10 cellular contexts compared by ENCODE assay signal in the genomic region with DNA sequence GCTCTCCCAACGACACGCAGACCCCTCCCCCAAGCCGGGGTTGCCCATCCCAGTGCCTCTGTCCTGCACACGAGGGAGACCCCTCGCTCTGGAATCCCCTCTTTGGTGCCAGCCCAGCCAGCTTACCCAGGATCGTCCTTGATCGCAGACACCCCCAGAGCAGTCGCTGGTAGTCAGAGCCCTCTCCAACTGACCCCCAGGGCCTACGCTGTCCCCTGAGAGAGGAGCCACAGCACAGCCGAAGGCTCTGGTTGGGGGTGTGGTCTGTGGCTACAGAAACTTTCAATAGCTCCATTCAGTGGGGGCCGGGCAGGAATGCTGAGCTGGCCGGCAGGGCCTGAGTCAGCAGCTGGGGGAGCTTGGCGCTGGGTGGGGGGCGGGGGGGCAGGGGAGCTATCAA. TPM values are rescaled to one million over a fixed set of nuclear protein-coding genes. Genes with fewer than 3 reads are reported as not detected.
DNase-seq lines count a peak whose midpoint lies in the region; FAIRE-seq and TF ChIP-seq lines count a peak whose summit lies in the region.
"Had no signal": no experiment of that assay in that cellular context is flagged by ENCODE, and none has a peak within 500 bp of the region (broad histone marks: within the 10 kb centered on the region; RNA-seq: fewer than 3 reads in every experiment).

A gene with protein sequence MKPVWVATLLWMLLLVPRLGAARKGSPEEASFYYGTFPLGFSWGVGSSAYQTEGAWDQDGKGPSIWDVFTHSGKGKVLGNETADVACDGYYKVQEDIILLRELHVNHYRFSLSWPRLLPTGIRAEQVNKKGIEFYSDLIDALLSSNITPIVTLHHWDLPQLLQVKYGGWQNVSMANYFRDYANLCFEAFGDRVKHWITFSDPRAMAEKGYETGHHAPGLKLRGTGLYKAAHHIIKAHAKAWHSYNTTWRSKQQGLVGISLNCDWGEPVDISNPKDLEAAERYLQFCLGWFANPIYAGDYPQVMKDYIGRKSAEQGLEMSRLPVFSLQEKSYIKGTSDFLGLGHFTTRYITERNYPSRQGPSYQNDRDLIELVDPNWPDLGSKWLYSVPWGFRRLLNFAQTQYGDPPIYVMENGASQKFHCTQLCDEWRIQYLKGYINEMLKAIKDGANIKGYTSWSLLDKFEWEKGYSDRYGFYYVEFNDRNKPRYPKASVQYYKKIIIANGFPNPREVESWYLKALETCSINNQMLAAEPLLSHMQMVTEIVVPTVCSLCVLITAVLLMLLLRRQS (minus strand): TSS at position 268 of the 400 bp plus-strand sequence. CDS start 633 bp downstream, outside the sequence.

- peak within 1 kb of the TSS in 1 of 2 experiments; percentile 24; a peak in 1 of 4 replicates for H3K4me3 ChIP-seq in SK-N-SH (ENCODE audit: low read depth in 2 of 2, low read length in 1 of 2)

- peak; percentile 57 for DNase-seq in H54 (ENCODE audit: insufficient read length, low spot score)
- no peak for DNase-seq in SK-N-SH
- peak; percentile 57 for DNase-seq in glomerular visceral epithelial cell (ENCODE audit: extremely low spot score)
- peak; percentile 46 for DNase-seq in renal cortical epithelial cell (ENCODE audit: low read depth)
- no peak for DNase-seq in dermis blood vessel endothelial cell
- DNase-seq in HuH-7 (ENCODE audit: low spot score): no peak
- DNase-seq in NCI-H187 (lab: John Stamatoyannopoulos, UW): no peak
- DNase-seq in mucosa of gallbladder (ENCODE audit: low spot score): no peak
- DNase-seq: WERI-Rb-1 had no signal

- H3K27me3 ChIP-seq in SK-N-SH (ENCODE audit: insufficient read depth): no peaks in the 10 kb centered on the region

- no peak for TF ChIP-seq CTCF in SK-N-SH (IDR thresholded peaks at IDR 0.05)

- CTCF ChIA-PET in SK-N-SH (lab: Yijun Ruan, JAX): interaction anchor here (0.6 to 2.3 kb wide), 8 partner anchors 9 to 1022 kb away, joined by 3 to 11 read pairs (median 6); no protein-coding TSS in a partner anchor

- TF ChIP-seq EP300 in SK-N-SH (IDR thresholded peaks at IDR 0.05; ENCODE audit: borderline replicate concordance in 1 of 2, low read depth in 1 of 2, low read length in 1 of 2): no peak

- no peaks in the 10 kb centered on the region for H3K36me3 ChIP-seq in SK-N-SH (replicated peaks in 1 of 2; ENCODE audit: control insufficient read depth in 1 of 2, insufficient read depth in 2 of 2, low read length in 1 of 2)
- H3K36me3 ChIP-seq: WERI-Rb-1 had no signal

- POLR2A ChIA-PET in SK-N-SH (lab: Yijun Ruan, JAX): no interaction called here

- H3F3A ChIP-seq in SK-N-SH (replicated peaks; ENCODE audit: insufficient read depth): no peaks in the 10 kb centered on the region

- H4K20me1 ChIP-seq in SK-N-SH (ENCODE audit: insufficient read depth): no peaks in the 10 kb centered on the region

- FAIRE-seq in H54 (lab: Jason Lieb, UNC): no peak

- no peaks in the 10 kb centered on the region for H3K9me3 ChIP-seq in SK-N-SH

- no peaks in the 10 kb centered on the region for H3K9me2 ChIP-seq in SK-N-SH

- no peaks in the 10 kb centered on the region for H3K79me2 ChIP-seq in SK-N-SH (ENCODE audit: insufficient read depth)

- no peak for TF ChIP-seq RAD21 in SK-N-SH (IDR thresholded peaks at IDR 0.05; ENCODE audit: low read length)

- 87% methylated on average over 10 of the region's 14 CpGs for WGBS in SK-N-SH (ENCODE audit: low lambda C conversion rate)

- no peak within 1 kb of the TSS for H3K4me2 ChIP-seq in SK-N-SH

- H2AFZ ChIP-seq in SK-N-SH (ENCODE audit: low read depth): peak within 1 kb of the TSS; percentile 58; the same call in 1 of the 2 replicates

- no peak within 1 kb of the TSS for H3K27ac ChIP-seq in SK-N-SH (ENCODE audit: low read depth in 2 of 2, low read length in 1 of 2)
- H3K27ac ChIP-seq: WERI-Rb-1 had no signal

- no peak within 1 kb of the TSS for H3K9ac ChIP-seq in SK-N-SH

- H3K4me1 ChIP-seq in SK-N-SH (ENCODE audit: control insufficient read depth in 1 of 2, insufficient read depth in 2 of 2, low read depth in 1 of 2, low read length in 1 of 2): peaks cover 3 to 5% of the 10 kb centered on the region in 2 experiments; a peak in 2 of 4 replicates

- no peak for TF ChIP-seq POLR2A in H54 (IDR thresholded peaks at IDR 0.05; ENCODE audit: low read depth, low read length)

TF ChIP-seq in SK-N-SH, 30 proteins besides CTCF, POLR2A, EP300 and RAD21:
- TF ChIP-seq MXI1 (IDR thresholded peaks at IDR 0.05; ENCODE audit: low read depth, low read length): no peak
- TF ChIP-seq FOXJ3 (CRISPR knock-in tag; IDR thresholded peaks at IDR 0.05): no peak
- TF ChIP-seq MEF2A (IDR thresholded peaks at IDR 0.05; ENCODE audit: borderline replicate concordance, low read depth): no peak
- TF ChIP-seq, protein P1, sequence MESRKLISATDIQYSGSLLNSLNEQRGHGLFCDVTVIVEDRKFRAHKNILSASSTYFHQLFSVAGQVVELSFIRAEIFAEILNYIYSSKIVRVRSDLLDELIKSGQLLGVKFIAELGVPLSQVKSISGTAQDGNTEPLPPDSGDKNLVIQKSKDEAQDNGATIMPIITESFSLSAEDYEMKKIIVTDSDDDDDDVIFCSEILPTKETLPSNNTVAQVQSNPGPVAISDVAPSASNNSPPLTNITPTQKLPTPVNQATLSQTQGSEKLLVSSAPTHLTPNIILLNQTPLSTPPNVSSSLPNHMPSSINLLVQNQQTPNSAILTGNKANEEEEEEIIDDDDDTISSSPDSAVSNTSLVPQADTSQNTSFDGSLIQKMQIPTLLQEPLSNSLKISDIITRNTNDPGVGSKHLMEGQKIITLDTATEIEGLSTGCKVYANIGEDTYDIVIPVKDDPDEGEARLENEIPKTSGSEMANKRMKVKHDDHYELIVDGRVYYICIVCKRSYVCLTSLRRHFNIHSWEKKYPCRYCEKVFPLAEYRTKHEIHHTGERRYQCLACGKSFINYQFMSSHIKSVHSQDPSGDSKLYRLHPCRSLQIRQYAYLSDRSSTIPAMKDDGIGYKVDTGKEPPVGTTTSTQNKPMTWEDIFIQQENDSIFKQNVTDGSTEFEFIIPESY (IDR thresholded peaks at IDR 0.05; ENCODE audit: borderline replicate concordance, low read depth): no peak
- TF ChIP-seq POLR2AphosphoS5 (IDR thresholded peaks at IDR 0.05; ENCODE audit: low read depth, low read length): no peak

RNA-seq across cellular contexts. Expression of the gene that starts here (rescaled TPM):
- 1.9 and 2.4 TPM in 2 replicates for polyA plus RNA-seq in SK-N-SH (2012; rRNA removed)
- polyA plus RNA-seq in SK-N-SH (2012; cell fraction: cytosol; rRNA removed): 1.2 and 1.8 TPM in 2 replicates
- polyA plus RNA-seq in SK-N-SH (2012; cell fraction: nucleus; rRNA removed): 2.7 and 2.8 TPM in 2 replicates
- total RNA-seq in renal cortical epithelial cell (0.35 and 0.50 TPM in 2 replicates), dermis blood vessel endothelial cell (not detected in 2 replicates), mucosa of gallbladder (not detected)
- total RNA-seq: mononuclear cell had no signal

Comparison
In these comparisons a context has a peak if more than half of its experiments do, and no peak if none do; other contexts are left out.
1. Peak in DNase-seq in renal cortical epithelial cell; RNA of the gene not detected or under 1 TPM.
2. DNase-seq: peak in H54 (single experiment) and glomerular visceral epithelial cell (single experiment); none in SK-N-SH (single experiment), dermis blood vessel endothelial cell (single experiment), HuH-7 (single experiment), NCI-H187 (0 of 2) and mucosa of gallbladder (single experiment).